ENCODE assay signal across 1 cellular context in genomic region chr15:65752151-65752700, GRCh38.
TF ChIP-seq lines count a peak whose summit lies in the region.

No MANE protein-coding gene starts in this region.

TF ChIP-seq in K562, 482 proteins besides CTCF, POLR2A, EP300 and RAD21 (continued from another document):
- TF ChIP-seq ZNF449 (CRISPR knock-in tag; IDR thresholded peaks at IDR 0.05): no peak
